18 cellular contexts compared by ENCODE assay signal in genomic region chr6:21271431-21272155, GRCh38.
DNase-seq lines count a peak whose midpoint lies in the region; ATAC-seq and TF ChIP-seq lines count a peak whose summit lies in the region.
"Had no signal": no experiment of that assay in that cellular context is flagged by ENCODE, and none has a peak within 500 bp of the region (broad histone marks: within the 10 kb centered on the region; RNA-seq: fewer than 3 reads in every experiment).

No MANE protein-coding gene starts in this region.

- H3K4me3 ChIP-seq in WERI-Rb-1 (ENCODE audit: low read depth, low read length): no peak overlapping the region
- H3K4me3 ChIP-seq in neuron (ENCODE audit: low read length): no peak overlapping the region
- H3K4me3 ChIP-seq: BLaER1 treated with 17β-estradiol and CSF1 and Interleukin-3, amounts not matched to agents 10 nM and 100 nM had no signal

- no peak overlapping the region for H3K4me3 Mint-ChIP-seq in glutamatergic neuron (ENCODE audit: unreplicated experiment)
- no peak overlapping the region for H3K4me3 Mint-ChIP-seq in activated naive CD4-positive, alpha-beta T cell treated with anti-CD3 and anti-CD28 coated beads for 36 hours
- H3K4me3 Mint-ChIP-seq: CD8-positive, alpha-beta memory T cell had no signal

- H3K27me3 ChIP-seq in WERI-Rb-1 (ENCODE audit: insufficient read depth, low read depth, severe bottlenecking) (no peaks in the 10 kb centered on the region), neuron (ENCODE audit: insufficient read depth, low read length) (no peaks in the 10 kb centered on the region)
- H3K27me3 ChIP-seq: BLaER1 treated with 17β-estradiol and CSF1 and Interleukin-3, amounts not matched to agents 10 nM and 100 nM had no signal

- intact Hi-C loops in activated naive CD4-positive, alpha-beta T cell treated with anti-CD3 and anti-CD28 coated beads for 36 hours (cut with micrococcal nuclease): no loop called here

- POLR2A ChIA-PET in GM10248 (lab: Yijun Ruan, JAX): no interaction called here

- H3K9me3 ChIP-seq in WERI-Rb-1 (ENCODE audit: severe bottlenecking) (peaks cover 3% of the 10 kb centered on the region), neuron (ENCODE audit: low read length) (peaks cover 3% of the 10 kb centered on the region)

- H3K27me3 Mint-ChIP-seq in glutamatergic neuron (ENCODE audit: unreplicated experiment): peaks cover 4% of the 10 kb centered on the region
- H3K27me3 Mint-ChIP-seq in activated naive CD4-positive, alpha-beta T cell treated with anti-CD3 and anti-CD28 coated beads for 36 hours (ENCODE audit: low read depth): no peaks in the 10 kb centered on the region

- no peaks in the 10 kb centered on the region for H3K36me3 ChIP-seq in WERI-Rb-1
- H3K36me3 ChIP-seq in neuron (ENCODE audit: insufficient read depth, low read length): no peaks in the 10 kb centered on the region
- H3K36me3 ChIP-seq: BLaER1 treated with 17β-estradiol and CSF1 and Interleukin-3, amounts not matched to agents 10 nM and 100 nM had no signal

- H3K4me1 ChIP-seq in neuron (ENCODE audit: insufficient read depth, low read length): peaks cover 13% of the 10 kb centered on the region
- H3K4me1 ChIP-seq: BLaER1 treated with 17β-estradiol and CSF1 and Interleukin-3, amounts not matched to agents 10 nM and 100 nM had no signal

- no peak overlapping the region for H3K27ac ChIP-seq in WERI-Rb-1
- H3K27ac ChIP-seq: BLaER1 treated with 17β-estradiol and CSF1 and Interleukin-3, amounts not matched to agents 10 nM and 100 nM had no signal

- no peak for ATAC-seq in GM19467 (IDR thresholded peaks at IDR 0.05; ENCODE audit: unreplicated experiment)
- ATAC-seq in HG02938 (IDR thresholded peaks at IDR 0.05; ENCODE audit: unreplicated experiment): no peak
- ATAC-seq: HCT116 had no signal

- H3K27ac Mint-ChIP-seq in glutamatergic neuron (ENCODE audit: unreplicated experiment): peak overlapping the region; percentile 36
- no peak overlapping the region for H3K27ac Mint-ChIP-seq in activated naive CD4-positive, alpha-beta T cell treated with anti-CD3 and anti-CD28 coated beads for 36 hours
- H3K27ac Mint-ChIP-seq: CD8-positive, alpha-beta memory T cell had no signal

- H3K9me3 Mint-ChIP-seq in glutamatergic neuron (ENCODE audit: unreplicated experiment): peaks cover 9% of the 10 kb centered on the region
- peaks cover 3% of the 10 kb centered on the region for H3K9me3 Mint-ChIP-seq in activated naive CD4-positive, alpha-beta T cell treated with anti-CD3 and anti-CD28 coated beads for 36 hours

- no peaks in the 10 kb centered on the region for H3K36me3 Mint-ChIP-seq in glutamatergic neuron (ENCODE audit: unreplicated experiment)
- H3K36me3 Mint-ChIP-seq in activated naive CD4-positive, alpha-beta T cell treated with anti-CD3 and anti-CD28 coated beads for 36 hours (ENCODE audit: low read depth): no peaks in the 10 kb centered on the region
- H3K36me3 Mint-ChIP-seq: CD8-positive, alpha-beta memory T cell had no signal

- DNase-seq in ELF-1 (ENCODE audit: low read depth, low spot score): peak; percentile 30
- no peak for DNase-seq in WERI-Rb-1
- DNase-seq in glutamatergic neuron: peak; percentile 48
- no peak for DNase-seq in activated naive CD4-positive, alpha-beta T cell treated with anti-CD3 and anti-CD28 coated beads for 36 hours
- DNase-seq in GM10248 (ENCODE audit: extremely low spot score): no peak
- DNase-seq: CD8-positive, alpha-beta memory T cell; KBM-7; NCI-H1417 treated with DMSO at 0.1 percent for 48 hours; NCI-H2029; NCI-H2171 treated with DMSO at 0.1 percent for 48 hours; NCI-H446 treated with DMSO at 0.1 percent for 48 hours; NK-92 treated with Interleukin-12 subunit alpha and Interleukin-12 subunit beta, amount 100 ng/mL, for 24 hours; SHP77 treated with DMSO at 0.1 percent for 48 hours had no signal

- H3K4me1 Mint-ChIP-seq in glutamatergic neuron (ENCODE audit: low read depth, unreplicated experiment): peaks cover 5% of the 10 kb centered on the region
- no peaks in the 10 kb centered on the region for H3K4me1 Mint-ChIP-seq in activated naive CD4-positive, alpha-beta T cell treated with anti-CD3 and anti-CD28 coated beads for 36 hours (ENCODE audit: low read depth)
- H3K4me1 Mint-ChIP-seq: CD8-positive, alpha-beta memory T cell had no signal

- TF ChIP-seq CTCF in WERI-Rb-1 (IDR thresholded peaks at IDR 0.05; ENCODE audit: low read depth, low read length): peak; percentile 46
- TF ChIP-seq CTCF in glutamatergic neuron (IDR thresholded peaks at IDR 0.05; ENCODE audit: partially characterized antibody, unreplicated experiment): no peak
- TF ChIP-seq CTCF in GM10248 (IDR thresholded peaks at IDR 0.05; ENCODE audit: control extremely low read depth, extremely low read depth, low read depth, missing control alignments): no peak

- H2AFZ ChIP-seq in neuron (ENCODE audit: low read depth, low read length): peak overlapping the region; percentile 77

- CTCF ChIA-PET in activated naive CD4-positive, alpha-beta T cell treated with anti-CD3 and anti-CD28 coated beads for 36 hours (lab: Charles Lee): no interaction called here
- CTCF ChIA-PET in GM10248 (lab: Yijun Ruan, JAX): no interaction called here

Comparison
In these comparisons a context has a peak if more than half of its experiments do, and no peak if none do; other contexts are left out.
1. DNase-seq: peak in ELF-1 (single experiment) and glutamatergic neuron (single experiment); none in WERI-Rb-1 (single experiment), activated naive CD4-positive, alpha-beta T cell treated with anti-CD3 and anti-CD28 coated beads for 36 hours (single experiment) and GM10248 (single experiment).